ENCODE assay signal across 17 cellular contexts in the genomic region with DNA sequence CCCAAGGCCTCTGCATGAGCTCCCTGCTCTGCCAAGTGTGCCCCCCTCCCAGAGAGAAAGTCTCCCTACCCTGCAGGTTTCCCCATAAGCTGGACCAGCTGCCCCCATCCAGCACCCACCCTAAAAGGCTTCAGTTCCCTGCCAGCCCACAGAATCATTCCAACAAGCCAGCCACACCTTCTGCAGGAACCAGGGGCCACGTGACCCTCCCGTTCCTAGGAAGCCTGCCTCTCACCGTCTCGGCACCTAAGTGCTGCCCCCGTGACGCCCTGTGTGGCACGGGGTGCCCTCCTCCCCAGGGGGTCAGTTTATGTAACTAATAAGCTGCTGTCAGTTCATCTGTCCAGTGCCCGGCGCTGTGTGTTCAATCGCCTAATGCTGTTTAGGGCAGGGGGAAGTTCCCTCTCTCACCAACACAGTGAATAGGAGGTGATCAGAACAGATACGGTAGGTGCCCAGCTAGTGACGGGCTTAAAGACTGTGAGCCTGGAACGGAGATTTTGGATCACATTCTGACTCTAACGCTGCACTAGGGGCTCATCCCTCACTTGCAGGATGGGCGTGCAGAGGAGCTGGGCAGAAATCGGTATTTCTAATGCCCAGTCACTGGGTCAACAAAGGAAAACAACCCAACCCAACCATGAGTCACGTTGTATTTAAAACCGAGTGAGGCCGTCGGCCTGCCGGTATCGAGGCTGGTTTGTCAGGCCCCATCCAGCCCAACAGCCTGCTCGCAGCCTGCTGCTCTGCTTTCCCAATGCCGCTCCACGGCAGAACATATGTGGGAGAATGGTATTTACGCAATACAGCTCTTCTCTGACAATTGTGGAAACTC.
"Had no signal": no experiment of that assay in that cellular context is flagged by ENCODE, and none has a peak within 500 bp of the region (broad histone marks: within the 10 kb centered on the region; RNA-seq: fewer than 3 reads in every experiment).

No MANE protein-coding gene starts in this region.

- H3K9me3 Mint-ChIP-seq: activated naive CD4-positive, alpha-beta T cell treated with anti-CD3 and anti-CD28 coated beads, Interleukin-2, amount 50 U/mL, for 72 hours; naive thymus-derived CD8-positive, alpha-beta T cell had no signal

- H3K9me3 ChIP-seq: mucosa of descending colon, psoas muscle, sigmoid colon, upper lobe of left lung had no signal

- H3K27ac Mint-ChIP-seq: activated naive CD4-positive, alpha-beta T cell treated with anti-CD3 and anti-CD28 coated beads, Interleukin-2, amount 50 U/mL, for 72 hours; T-helper 1 cell treated with Interleukin-12 subunit alpha and Interleukin-12 subunit beta and Interleukin-4 antibody, amounts not matched to agents 30 μg/mL and 1 μg/mL, for 36 hours had no signal

- H3K4me1 ChIP-seq: psoas muscle, sigmoid colon, upper lobe of left lung had no signal

- DNase-seq: activated CD4-positive, alpha-beta T cell treated with anti-CD3 and anti-CD28 coated beads, Interleukin-2, amount 50 U/mL, for 1 hour; activated CD4-positive, CD25-positive, alpha-beta regulatory T cell; amygdala; dorsolateral prefrontal cortex; foreskin melanocyte; left colon; mucosa of descending colon; naive thymus-derived CD8-positive, alpha-beta T cell; nucleus accumbens; psoas muscle; sigmoid colon; stimulated activated CD4-positive, alpha-beta T cell treated with anti-CD3 and anti-CD28 coated beads, Interleukin-12 subunit alpha, Interleukin-12 subunit beta, amount 100 ng/mL, for 4 hours; stimulated activated naive CD8-positive, alpha-beta T cell treated with anti-CD3 and anti-CD28 coated beads, Interleukin-15, Interleukin-2, amounts not matched to agents 100 U/mL and 50 U/mL, for 24 hours; upper lobe of left lung had no signal

- H3K27ac ChIP-seq: psoas muscle, sigmoid colon, upper lobe of left lung had no signal

- H3K4me1 Mint-ChIP-seq: naive thymus-derived CD8-positive, alpha-beta T cell had no signal

- H3K4me3 Mint-ChIP-seq: naive thymus-derived CD8-positive, alpha-beta T cell; T-helper 1 cell treated with Interleukin-12 subunit alpha and Interleukin-12 subunit beta and Interleukin-4 antibody, amounts not matched to agents 30 μg/mL and 1 μg/mL, for 36 hours had no signal

- ATAC-seq: activated naive CD4-positive, alpha-beta T cell treated with anti-CD3 and anti-CD28 coated beads, Interleukin-2, amount 50 U/mL, for 72 hours; left colon; mucosa of descending colon; naive thymus-derived CD8-positive, alpha-beta T cell; psoas muscle; stimulated activated naive CD8-positive, alpha-beta T cell treated with anti-CD3 and anti-CD28 coated beads, Interleukin-15, Interleukin-2, amounts not matched to agents 100 U/mL and 50 U/mL, for 24 hours had no signal

- H3K27me3 Mint-ChIP-seq: naive thymus-derived CD8-positive, alpha-beta T cell had no signal

- H3K27me3 ChIP-seq: dorsolateral prefrontal cortex, sigmoid colon, upper lobe of left lung had no signal

- H3K4me3 ChIP-seq: dorsolateral prefrontal cortex, lung, mucosa of descending colon, psoas muscle, sigmoid colon, upper lobe of left lung had no signal
